In the genomic region with DNA sequence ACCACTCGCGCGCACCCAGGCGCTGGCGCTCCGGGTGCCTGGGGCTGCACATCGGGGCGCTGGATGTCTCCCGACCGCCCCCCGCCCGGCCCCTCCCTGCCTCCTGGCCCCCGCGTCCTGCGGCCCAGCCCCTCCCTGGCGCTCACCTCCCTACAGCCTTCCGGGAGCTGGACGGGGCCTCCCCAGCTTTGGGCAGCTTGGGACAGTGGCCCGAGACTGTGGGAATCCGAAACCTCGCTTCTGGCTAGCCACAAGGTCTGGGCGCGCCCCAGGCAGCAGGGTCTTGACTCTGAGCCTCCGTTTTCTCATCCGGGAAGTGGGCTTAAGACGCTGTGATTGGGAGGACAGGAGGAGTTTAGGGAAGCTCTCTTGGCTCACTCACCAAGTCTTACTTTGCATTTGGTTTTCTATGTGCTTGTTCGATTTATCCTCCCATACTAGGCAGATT, we compare ENCODE assay signal across 8 cellular contexts. TPM values are rescaled to one million over a fixed set of nuclear protein-coding genes. Genes with fewer than 3 reads are reported as not detected.
DNase-seq lines count a peak whose midpoint lies in the region; ATAC-seq and TF ChIP-seq lines count a peak whose summit lies in the region.

No MANE protein-coding gene starts in this region.

- no peaks in the 10 kb centered on the region for H3K9me3 Mint-ChIP-seq in Calu3 (ENCODE audit: low read depth, unreplicated experiment)

- H3K4me2 ChIP-seq in SU-DHL-6 (ENCODE audit: low read depth, low read length, poor library complexity, severe bottlenecking) = peak overlapping the region; percentile 28

- peak overlapping the region; percentile 63 for H3K4me3 Mint-ChIP-seq in Calu3 (ENCODE audit: low read depth, unreplicated experiment)

- DNase-seq in Calu3 (peak; percentile 9), left ventricle myocardium inferior (no peak), psoas muscle (no peak), RPMI8226 (no peak)
- DNase-seq in stimulated activated naive CD4-positive, alpha-beta T cell (lab: John Stamatoyannopoulos, UW) = no peak

- H2AFZ ChIP-seq in SU-DHL-6 (ENCODE audit: low read depth, low read length, severe bottlenecking) = no peak overlapping the region

- no peaks in the 10 kb centered on the region for H3K9me2 ChIP-seq in SU-DHL-6 (replicated peaks; ENCODE audit: insufficient read depth, low read length)

- H3K4me3 ChIP-seq in SU-DHL-6 (ENCODE audit: insufficient read depth, low read length, poor library complexity, severe bottlenecking) (no peak overlapping the region), left ventricle myocardium inferior (peak overlapping the region; percentile 67), psoas muscle (peak overlapping the region; percentile 67)

- 5 to 10% (median 7%) methylated on average over 21 to 27 of the region's 27 CpGs for WGBS in psoas muscle, 3 donors

- H3K79me2 ChIP-seq in SU-DHL-6 (ENCODE audit: insufficient read depth, low read length) = no peaks in the 10 kb centered on the region

- H3K4me1 Mint-ChIP-seq in Calu3 (ENCODE audit: low read depth, unreplicated experiment) = no peaks in the 10 kb centered on the region

- H3K4me1 ChIP-seq in left ventricle myocardium inferior = peaks cover 16% of the 10 kb centered on the region
- peaks cover 15% of the 10 kb centered on the region for H3K4me1 ChIP-seq in psoas muscle

- no peaks in the 10 kb centered on the region for H4K20me1 ChIP-seq in SU-DHL-6 (ENCODE audit: low read depth, low read length)

- TF ChIP-seq CTCF in Calu3 (IDR thresholded peaks at IDR 0.05; ENCODE audit: unreplicated experiment) = no peak
- TF ChIP-seq CTCF in SU-DHL-6 (IDR thresholded peaks at IDR 0.05; ENCODE audit: insufficient read depth, low read length, poor library complexity, severe bottlenecking) = no peak
- no peak for TF ChIP-seq CTCF in left ventricle myocardium inferior (IDR thresholded peaks at IDR 0.05; ENCODE audit: borderline replicate concordance)
- no peak for TF ChIP-seq CTCF in psoas muscle (IDR thresholded peaks at IDR 0.05)

- H3K36me3 ChIP-seq in SU-DHL-6 (ENCODE audit: low read length) (no peaks in the 10 kb centered on the region), left ventricle myocardium inferior (no peaks in the 10 kb centered on the region), psoas muscle (ENCODE audit: insufficient read depth in 1 of 2, low read depth in 1 of 2) (no peaks in the 10 kb centered on the region)

- H3F3A ChIP-seq in SU-DHL-6 (ENCODE audit: insufficient read depth) = no peaks in the 10 kb centered on the region

- H3K9me3 ChIP-seq in SU-DHL-6 (ENCODE audit: insufficient read depth, low read length) (no peaks in the 10 kb centered on the region), left ventricle myocardium inferior (replicated peaks) (no peaks in the 10 kb centered on the region), psoas muscle (no peaks in the 10 kb centered on the region)

- ATAC-seq in psoas muscle = peak; percentile 14 to 39 (median 30)
- ATAC-seq in GM19397 (IDR thresholded peaks at IDR 0.05; ENCODE audit: unreplicated experiment) = no peak
- ATAC-seq in HG03521 (IDR thresholded peaks at IDR 0.05; ENCODE audit: unreplicated experiment) = no peak

- CTCF ChIA-PET in Calu3 (lab: Charles Lee) = interaction anchor here (0.6 to 1.3 kb wide), 2 partner anchors 218 to 273 kb away, joined by 4 to 5 read pairs; no protein-coding TSS in a partner anchor

- no peak overlapping the region for H3K9ac ChIP-seq in SU-DHL-6 (ENCODE audit: low read length)

- H3K27me3 ChIP-seq in SU-DHL-6 (ENCODE audit: low read length) = no peaks in the 10 kb centered on the region
- peaks cover 86% of the 10 kb centered on the region for H3K27me3 ChIP-seq in left ventricle myocardium inferior (ENCODE audit: low read depth)
- H3K27me3 ChIP-seq in psoas muscle (ENCODE audit: insufficient read depth in 3 of 3, low read length in 2 of 3) = peaks cover 0 to 4% (median 0%) of the 10 kb centered on the region in 3 donors

- H3K36me3 Mint-ChIP-seq in Calu3 (ENCODE audit: insufficient read depth, unreplicated experiment) = peaks cover 24% of the 10 kb centered on the region

- no peaks in the 10 kb centered on the region for H3K27me3 Mint-ChIP-seq in Calu3 (ENCODE audit: unreplicated experiment)

- intact Hi-C loops in Calu3 (cut with micrococcal nuclease; ENCODE audit: unreplicated experiment) (no loop called here), left ventricle myocardium inferior (cut with micrococcal nuclease) (no loop called here), psoas muscle (cut with DNase I) (loop anchor here in 1 of 2 donors (5.0 kb wide), 1 partner anchor 99 kb away; no protein-coding TSS in a partner anchor)

- H3K27ac Mint-ChIP-seq in Calu3 (ENCODE audit: unreplicated experiment) = no peak overlapping the region

- no TSS peak for BruUV-seq in Calu3 (replicated peaks; lab: Mats Ljungman, UMichigan)

- no peak overlapping the region for H3K27ac ChIP-seq in SU-DHL-6 (ENCODE audit: low read depth, low read length)
- no peak overlapping the region for H3K27ac ChIP-seq in left ventricle myocardium inferior (replicated peaks)
- peak overlapping the region; percentile 38 for H3K27ac ChIP-seq in psoas muscle

RNA-seq across cellular contexts. Expression of gene WNT4, which starts 0.7 kb away (rescaled TPM):
- total RNA-seq in Calu3 (2022) (1.9 and 2.4 TPM in 2 replicates), left ventricle myocardium inferior (not detected), psoas muscle (1 to 10 TPM in 2 of 4 donors, under 1 TPM in 2; 0.10 to 5.6 (median 0.64) TPM)
- polyA plus RNA-seq in psoas muscle = 1 to 10 TPM in 1 of 3 donors, under 1 TPM in 2; 0.18 to 1.7 (median 0.44) TPM

Comparison
In these comparisons a context has a peak if more than half of its experiments do, and no peak if none do; other contexts are left out.
1. ATAC-seq: peak in psoas muscle (4 of 4); none in GM19397 (single experiment) and HG03521 (single experiment).